8 cellular contexts compared by ENCODE assay signal in the genomic region with DNA sequence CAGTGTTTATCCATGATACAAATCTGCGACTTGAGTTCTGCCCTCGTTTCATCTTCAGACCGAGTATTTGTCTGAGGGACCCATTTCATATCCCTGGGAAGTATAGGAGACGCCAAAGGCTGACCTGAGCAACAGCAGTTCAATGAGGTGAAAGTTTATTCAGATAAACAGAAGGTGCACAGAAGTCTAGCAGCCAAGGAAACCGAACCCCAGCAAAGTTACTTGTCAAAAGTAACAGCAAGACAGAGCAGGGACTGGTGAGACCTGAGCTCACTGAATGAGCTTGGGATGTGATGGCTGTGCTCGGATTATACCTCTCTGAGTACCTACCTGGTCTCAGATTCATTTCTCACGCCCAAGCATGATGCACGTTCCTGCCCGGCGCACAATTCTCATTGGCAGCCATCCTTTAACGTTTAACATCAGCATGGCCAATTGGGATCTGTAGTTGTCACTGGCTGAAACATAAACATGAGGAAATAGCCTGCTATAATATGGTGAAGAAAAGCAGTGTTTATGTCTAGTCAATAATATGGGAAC. TPM values are rescaled to one million over a fixed set of nuclear protein-coding genes. Genes with fewer than 3 reads are reported as not detected.
DNase-seq lines count a peak whose midpoint lies in the region; ATAC-seq and TF ChIP-seq lines count a peak whose summit lies in the region.

No MANE protein-coding gene starts in this region.

- H3K4me3 ChIP-seq in HAP-1, result peak overlapping the region; percentile 51
- H3K4me3 ChIP-seq in fibroblast of villous mesenchyme (ENCODE audit: low read depth, low read length), result peak overlapping the region; percentile 87
- H3K4me3 ChIP-seq in rectal smooth muscle tissue (ENCODE audit: low read length), result peak overlapping the region; percentile 92

- TF ChIP-seq CTCF in activated CD8-positive, alpha-beta T cell treated with anti-CD3 and anti-CD28 coated beads for 36 hours (IDR thresholded peaks at IDR 0.05), result no peak
- TF ChIP-seq CTCF in fibroblast of villous mesenchyme (IDR thresholded peaks at IDR 0.05; ENCODE audit: insufficient read depth, low read depth, low read length), result no peak

- H3K27me3 ChIP-seq in HAP-1 (ENCODE audit: low read depth), result no peaks in the 10 kb centered on the region
- H3K27me3 ChIP-seq in rectal smooth muscle tissue (ENCODE audit: control insufficient read depth, insufficient read depth, low read length), result no peaks in the 10 kb centered on the region

- CTCF ChIA-PET in activated CD8-positive, alpha-beta T cell treated with anti-CD3 and anti-CD28 coated beads for 36 hours (lab: Charles Lee), result interaction anchor here (0.9 to 1.1 kb wide), 2 partner anchors 44 to 95 kb away, joined by 3 read pairs; no protein-coding TSS in a partner anchor

- intact Hi-C loops in activated CD8-positive, alpha-beta T cell treated with anti-CD3 and anti-CD28 coated beads for 36 hours (cut with micrococcal nuclease), result loop anchor here (2.0 to 5.0 kb wide), 3 partner anchors 37 to 211 kb away; no protein-coding TSS in a partner anchor

- H3K9ac ChIP-seq in rectal smooth muscle tissue (ENCODE audit: low read length), result peak overlapping the region; percentile 83

- no peaks in the 10 kb centered on the region for H3K9me3 ChIP-seq in HAP-1

- H3K4me1 ChIP-seq in HAP-1 (peaks cover 7% of the 10 kb centered on the region), rectal smooth muscle tissue (ENCODE audit: control insufficient read depth, insufficient read depth, low read length) (peaks cover 7% of the 10 kb centered on the region)

- H3K27ac ChIP-seq in rectal smooth muscle tissue (ENCODE audit: low read depth, low read length), result peak overlapping the region; percentile 79

- H3K36me3 Mint-ChIP-seq in activated CD8-positive, alpha-beta T cell treated with anti-CD3 and anti-CD28 coated beads for 36 hours (ENCODE audit: low read depth), result peaks cover 3% of the 10 kb centered on the region

- POLR2A ChIA-PET in activated CD8-positive, alpha-beta T cell treated with anti-CD3 and anti-CD28 coated beads for 36 hours (lab: Charles Lee), result interaction anchor here (0.6 to 1.4 kb wide), 9 partner anchors 31 to 559 kb away, joined by 3 to 7 read pairs (median 3); no protein-coding TSS in a partner anchor

- no peaks in the 10 kb centered on the region for H3K27me3 Mint-ChIP-seq in activated CD8-positive, alpha-beta T cell treated with anti-CD3 and anti-CD28 coated beads for 36 hours

- peaks cover 37% of the 10 kb centered on the region for H3K4me1 Mint-ChIP-seq in activated CD8-positive, alpha-beta T cell treated with anti-CD3 and anti-CD28 coated beads for 36 hours (ENCODE audit: low read depth)

- in situ Hi-C loops in HAP-1 (cut with MboI; ENCODE audit: low sequenced_read_pairs), result loop anchor here (25.0 kb wide), 1 partner anchor 216 kb away; no protein-coding TSS in a partner anchor

- H3K27ac Mint-ChIP-seq in activated CD8-positive, alpha-beta T cell treated with anti-CD3 and anti-CD28 coated beads for 36 hours, result peak overlapping the region; percentile 96

- H3K36me3 ChIP-seq in HAP-1 (replicated peaks) (no peaks in the 10 kb centered on the region), rectal smooth muscle tissue (ENCODE audit: control insufficient read depth, insufficient read depth, low read length) (no peaks in the 10 kb centered on the region)

- DNase-seq in Ammon's horn (ENCODE audit: low spot score) (peak; percentile 12), HAP-1 (ENCODE audit: low spot score in 2 of 2) (no peak), fibroblast of villous mesenchyme (ENCODE audit: low read depth) (no peak), COLO829 (ENCODE audit: low spot score) (no peak)
- DNase-seq in activated CD8-positive, alpha-beta T cell treated with anti-CD3 and anti-CD28 coated beads for 36 hours, result peak; percentile 57

- H3K4me3 Mint-ChIP-seq in activated CD8-positive, alpha-beta T cell treated with anti-CD3 and anti-CD28 coated beads for 36 hours, result peak overlapping the region; percentile 98

- no peak for ATAC-seq in activated CD8-positive, alpha-beta T cell treated with anti-CD3 and anti-CD28 coated beads for 36 hours
- ATAC-seq in GM19035 (IDR thresholded peaks at IDR 0.05; ENCODE audit: unreplicated experiment) (no peak), GM21360 (IDR thresholded peaks at IDR 0.05; ENCODE audit: unreplicated experiment) (no peak)

- no peaks in the 10 kb centered on the region for H3K9me3 Mint-ChIP-seq in activated CD8-positive, alpha-beta T cell treated with anti-CD3 and anti-CD28 coated beads for 36 hours

RNA-seq across cellular contexts. Expression of a gene that starts 0.6 kb away (rescaled TPM):
- 10 to 100 TPM; 23.2 to 24.0 TPM for total RNA-seq in activated CD8-positive, alpha-beta T cell treated with anti-CD3 and anti-CD28 coated beads for 36 hours
- total RNA-seq in fibroblast of villous mesenchyme, result 4.2 and 6.0 TPM in 2 replicates

RNA-seq across cellular contexts. Expression of a gene that starts 6.3 kb away (rescaled TPM):
- total RNA-seq in activated CD8-positive, alpha-beta T cell treated with anti-CD3 and anti-CD28 coated beads for 36 hours, result 100 to 1,000 TPM; 317 to 322 TPM
- total RNA-seq in fibroblast of villous mesenchyme, result 146 and 183 TPM in 2 replicates

Comparison
In these comparisons a context has a peak if more than half of its experiments do, and no peak if none do; other contexts are left out.
1. DNase-seq: peak in Ammon's horn (single experiment) and activated CD8-positive, alpha-beta T cell treated with anti-CD3 and anti-CD28 coated beads for 36 hours (single experiment); none in HAP-1 (0 of 2), fibroblast of villous mesenchyme (single experiment) and COLO829 (single experiment).
2. Peak in every context shown above with its lines, with median percentiles within 50 percentile points of each other: H3K4me3 ChIP-seq.